ENCODE assay signal across 16 cellular contexts in genomic region chr1:28653063-28653462, GRCh38. TPM values are rescaled to one million over a fixed set of nuclear protein-coding genes. Genes with fewer than 3 reads are reported as not detected.
"Had no signal": no experiment of that assay in that cellular context is flagged by ENCODE, and none has a peak within 500 bp of the region (broad histone marks: within the 10 kb centered on the region; RNA-seq: fewer than 3 reads in every experiment).

No MANE protein-coding gene starts in this region.

RNA-seq across cellular contexts. Expression of gene RNU11, which starts 4.7 kb away (rescaled TPM):
- total RNA-seq: stomach, subcutaneous adipose tissue, suprapubic skin, temporal lobe, testis, thoracic aorta, thyroid gland, tibial nerve, transverse colon, upper lobe of left lung, upper lobe of right lung, ureter, urinary bladder, uterus, vagina had no signal
- polyA plus RNA-seq: stomach, thymus, urinary bladder had no signal
